Comparison of ENCODE assay signal across 24 cellular contexts in the genomic region with DNA sequence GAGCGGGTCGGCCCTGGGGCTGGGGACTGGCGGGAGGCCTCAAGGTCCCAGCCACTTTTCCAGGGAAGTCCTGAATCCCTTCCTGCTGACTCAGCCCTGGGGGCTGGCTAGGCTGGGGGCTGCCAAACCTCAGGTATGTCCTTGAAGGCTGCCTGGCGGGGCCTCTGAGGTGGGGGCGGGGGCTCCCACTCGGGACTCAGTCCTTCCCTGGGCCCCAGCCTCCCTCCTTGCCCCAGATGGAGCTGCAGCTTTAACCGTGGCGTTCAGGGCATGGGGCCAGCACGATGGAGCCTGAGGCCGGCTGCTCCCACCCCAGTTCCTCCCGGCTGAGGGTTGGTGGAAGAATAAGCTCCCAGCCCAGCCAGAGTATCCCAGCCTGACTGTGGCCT. TPM values are rescaled to one million over a fixed set of nuclear protein-coding genes. Genes with fewer than 3 reads are reported as not detected.
DNase-seq lines count a peak whose midpoint lies in the region; ATAC-seq and TF ChIP-seq lines count a peak whose summit lies in the region.
"Had no signal": no experiment of that assay in that cellular context is flagged by ENCODE, and none has a peak within 500 bp of the region (broad histone marks: within the 10 kb centered on the region; RNA-seq: fewer than 3 reads in every experiment).

No MANE protein-coding gene starts in this region.

- H3K9ac ChIP-seq in neuronal stem cell (ENCODE audit: low read depth, low read length, poor library complexity) = no peak overlapping the region
- H3K9ac ChIP-seq: parathyroid adenoma had no signal

- H2BK15ac ChIP-seq in neuronal stem cell (ENCODE audit: low read length) = peak overlapping the region; percentile 20

- WGBS in neuronal stem cell (ENCODE audit: extremely low coverage in 2 of 2, insufficient read length in 2 of 2, insufficient replicate concordance in 1 of 2), 2 donors = no CpG with 5 or more reads among the region's 11 CpGs

- no peak for ATAC-seq in GM21367 (IDR thresholded peaks at IDR 0.05; ENCODE audit: unreplicated experiment)
- ATAC-seq: activated CD4-positive, alpha-beta T cell treated with anti-CD3 and anti-CD28 coated beads for 36 hours; HepG2; right lobe of liver; stimulated activated effector memory CD8-positive, alpha-beta T cell treated with anti-CD3 and anti-CD28 coated beads, Interleukin-12 subunit alpha, Interleukin-12 subunit beta, amount 100 ng/mL, for 72 hours had no signal

- no peak overlapping the region for H3K27ac Mint-ChIP-seq in chondrocyte (ENCODE audit: unreplicated experiment)
- H3K27ac Mint-ChIP-seq: activated CD4-positive, alpha-beta T cell treated with anti-CD3 and anti-CD28 coated beads for 36 hours; CD4-positive, alpha-beta T cell; stimulated activated effector memory CD8-positive, alpha-beta T cell treated with anti-CD3 and anti-CD28 coated beads, Interleukin-12 subunit alpha, Interleukin-12 subunit beta, amount 100 ng/mL, for 72 hours had no signal

- H3K23ac ChIP-seq in neuronal stem cell (ENCODE audit: low read depth, low read length, poor library complexity) = peak overlapping the region; percentile 8

- H3K27me3 ChIP-seq in BE2C (no peaks in the 10 kb centered on the region), neuronal stem cell (ENCODE audit: control insufficient read depth in 3 of 3, insufficient read depth in 3 of 3, low read depth in 1 of 3, low read length in 3 of 3) (no peaks in the 10 kb centered on the region)
- H3K27me3 ChIP-seq: right lobe of liver, vagina had no signal

- H3K4me2 ChIP-seq in neuronal stem cell (ENCODE audit: insufficient read depth, low read length, poor library complexity, severe bottlenecking) = no peak overlapping the region

- peaks cover 38% of the 10 kb centered on the region for H3K4me1 Mint-ChIP-seq in chondrocyte (ENCODE audit: low read depth)

- H4K91ac ChIP-seq in neuronal stem cell (ENCODE audit: low read depth, low read length, poor library complexity) = no peak overlapping the region

- H3K36me3 Mint-ChIP-seq in chondrocyte (ENCODE audit: low read depth) = no peaks in the 10 kb centered on the region
- H3K36me3 Mint-ChIP-seq: naive thymus-derived CD4-positive, alpha-beta T cell; stimulated activated effector memory CD8-positive, alpha-beta T cell treated with anti-CD3 and anti-CD28 coated beads, Interleukin-12 subunit alpha, Interleukin-12 subunit beta, amount 100 ng/mL, for 72 hours had no signal

- DNase-seq in BE2C (peak; percentile 10), HK-2 (ENCODE audit: unreplicated experiment) (peak; percentile 56), chondrocyte (ENCODE audit: low spot score) (peak; percentile 83), neuronal stem cell (ENCODE audit: low spot score) (no peak), cerebellar nuclear complex (lab: John Stamatoyannopoulos, UW) (no peak), G401 (ENCODE audit: low spot score) (no peak), occipital lobe (lab: John Stamatoyannopoulos, UW) (no peak)
- DNase-seq: ACHN; activated CD4-positive, alpha-beta T cell treated with anti-CD3 and anti-CD28 coated beads for 36 hours; CD4-positive, alpha-beta T cell; dermis blood vessel endothelial cell; foreskin melanocyte; kidney glomerular epithelial cell; naive thymus-derived CD4-positive, alpha-beta T cell; NCI-H69; right lobe of liver; SIG-M5 had no signal

- no peaks in the 10 kb centered on the region for H3K9me3 Mint-ChIP-seq in chondrocyte (ENCODE audit: low read depth)
- H3K9me3 Mint-ChIP-seq: CD4-positive, alpha-beta T cell; naive thymus-derived CD4-positive, alpha-beta T cell; stimulated activated effector memory CD8-positive, alpha-beta T cell treated with anti-CD3 and anti-CD28 coated beads, Interleukin-12 subunit alpha, Interleukin-12 subunit beta, amount 100 ng/mL, for 72 hours had no signal

- no peaks in the 10 kb centered on the region for H3K79me1 ChIP-seq in neuronal stem cell (ENCODE audit: low read depth, low read length)

- no peaks in the 10 kb centered on the region for H3K9me3 ChIP-seq in BE2C
- H3K9me3 ChIP-seq in neuronal stem cell (replicated peaks in 1 of 2; ENCODE audit: control insufficient read depth in 2 of 2, insufficient read depth in 1 of 2, low read depth in 1 of 2, low read length in 2 of 2) = no peaks in the 10 kb centered on the region
- H3K9me3 ChIP-seq: HAP-1, right lobe of liver, suprapubic skin, vagina had no signal

- no peak overlapping the region for H3K27ac ChIP-seq in neuronal stem cell (replicated peaks; ENCODE audit: low read length)
- H3K27ac ChIP-seq: parathyroid adenoma, right lobe of liver, suprapubic skin, vagina had no signal

- H3K4me3 Mint-ChIP-seq in chondrocyte (ENCODE audit: unreplicated experiment) = no peak overlapping the region
- H3K4me3 Mint-ChIP-seq: activated CD4-positive, alpha-beta T cell treated with anti-CD3 and anti-CD28 coated beads for 36 hours; CD4-positive, alpha-beta T cell; naive thymus-derived CD4-positive, alpha-beta T cell; stimulated activated effector memory CD8-positive, alpha-beta T cell treated with anti-CD3 and anti-CD28 coated beads, Interleukin-12 subunit alpha, Interleukin-12 subunit beta, amount 100 ng/mL, for 72 hours had no signal

- no peaks in the 10 kb centered on the region for H3K4me1 ChIP-seq in BE2C
- H3K4me1 ChIP-seq in neuronal stem cell (ENCODE audit: control insufficient read depth in 2 of 2, insufficient read depth in 1 of 2, low read depth in 1 of 2, low read length in 2 of 2) = peaks cover 0 to 2% of the 10 kb centered on the region in 2 donors
- H3K4me1 ChIP-seq: HAP-1, parathyroid adenoma, right lobe of liver had no signal

- H3K4me3 ChIP-seq in BE2C (ENCODE audit: low read depth, low read length) (no peak overlapping the region), neuronal stem cell (ENCODE audit: low read length in 2 of 2) (no peak overlapping the region)
- H3K4me3 ChIP-seq: HAP-1, right lobe of liver, suprapubic skin, vagina had no signal

- no peaks in the 10 kb centered on the region for H3K36me3 ChIP-seq in BE2C
- H3K36me3 ChIP-seq in neuronal stem cell (replicated peaks in 1 of 2; ENCODE audit: control insufficient read depth in 2 of 2, insufficient read depth in 2 of 2, low read length in 2 of 2) = no peaks in the 10 kb centered on the region
- H3K36me3 ChIP-seq: HAP-1, right lobe of liver, suprapubic skin, vagina had no signal

- peaks cover 2% of the 10 kb centered on the region for H3K27me3 Mint-ChIP-seq in chondrocyte (ENCODE audit: low read depth)
- H3K27me3 Mint-ChIP-seq: activated CD4-positive, alpha-beta T cell treated with anti-CD3 and anti-CD28 coated beads for 36 hours; CD4-positive, alpha-beta T cell; naive thymus-derived CD4-positive, alpha-beta T cell had no signal

- H2BK120ac ChIP-seq in neuronal stem cell (ENCODE audit: low read depth, low read length) = peak overlapping the region; percentile 4

- no peak overlapping the region for H4K8ac ChIP-seq in neuronal stem cell (ENCODE audit: low read depth, low read length)

- in situ Hi-C loops in G401 (cut with HindIII; ENCODE audit: low sequenced_read_pairs) = no loop called here

- no peak overlapping the region for H3K14ac ChIP-seq in neuronal stem cell (ENCODE audit: low read length)

- H3K4ac ChIP-seq in neuronal stem cell (ENCODE audit: low read length) = no peak overlapping the region

- no peak overlapping the region for H2BK5ac ChIP-seq in neuronal stem cell (ENCODE audit: low read length)

- peak overlapping the region; percentile 24 for H3K18ac ChIP-seq in neuronal stem cell (ENCODE audit: low read length)

- no peak overlapping the region for H2BK12ac ChIP-seq in neuronal stem cell (ENCODE audit: low read length)

- TF ChIP-seq CTCF in BE2C (IDR thresholded peaks at IDR 0.05; ENCODE audit: low read depth, low read length) (no peak), chondrocyte (IDR thresholded peaks at IDR 0.05) (no peak)

- peak overlapping the region; percentile 62 for H2AFZ ChIP-seq in neuronal stem cell (ENCODE audit: low read length)
- H2AFZ ChIP-seq: parathyroid adenoma had no signal

- H2AK5ac ChIP-seq in neuronal stem cell (ENCODE audit: low read depth, low read length) = no peak overlapping the region

RNA-seq across cellular contexts. Expression of gene CILP2, which starts 12.4 kb away (rescaled TPM):
- not detected for polyA plus RNA-seq in BE2C (2012; ENCODE audit: insufficient read depth, insufficient read length, low read depth)
- total RNA-seq in chondrocyte (5.8 to 12.7 TPM (median 11.7 TPM) in 3 replicates), occipital lobe (0.62 TPM)
- polyA plus RNA-seq in neuronal stem cell (2013, experiment 1 of 2) = 2.0 TPM
- polyA plus RNA-seq in neuronal stem cell (2013, experiment 2 of 2) = 2.1 TPM
- total RNA-seq in G401 (2014; rRNA removed; shearing (Covaris generic)) = 0.12 and 0.37 TPM in 2 replicates

RNA-seq across cellular contexts. Expression of gene YJEFN3, which starts 21.7 kb away (rescaled TPM):
- polyA plus RNA-seq in BE2C (2012; ENCODE audit: insufficient read depth, insufficient read length, low read depth) = 2.4 TPM
- total RNA-seq in chondrocyte (3.6 to 5.3 TPM (median 4.0 TPM) in 3 replicates), occipital lobe (1.6 TPM)
- polyA plus RNA-seq in neuronal stem cell (2013, experiment 1 of 2) = 10.9 TPM
- polyA plus RNA-seq in neuronal stem cell (2013, experiment 2 of 2) = 9.9 TPM
- 0.37 TPM in 2 replicates for total RNA-seq in G401 (2014; rRNA removed; shearing (Covaris generic))

RNA-seq across cellular contexts. Expression of gene NDUFA13, which starts 34.4 kb away (rescaled TPM):
- polyA plus RNA-seq in BE2C (2012; ENCODE audit: insufficient read depth, insufficient read length, low read depth) = 1,465 TPM
- 313 to 316 TPM (median 313 TPM) in 3 replicates for total RNA-seq in chondrocyte
- polyA plus RNA-seq in neuronal stem cell (2013, experiment 1 of 2) = 218 TPM
- polyA plus RNA-seq in neuronal stem cell (2013, experiment 2 of 2) = 213 TPM
- 182 and 261 TPM in 2 replicates for total RNA-seq in G401 (2014; rRNA removed; shearing (Covaris generic))
- total RNA-seq in occipital lobe = 60.4 TPM

RNA-seq across cellular contexts. Expression of gene TSSK6, which starts 35.1 kb away (rescaled TPM):
- polyA plus RNA-seq in BE2C (2012; ENCODE audit: insufficient read depth, insufficient read length, low read depth) = 1.5 TPM
- total RNA-seq in chondrocyte (1.3 to 1.8 TPM (median 1.4 TPM) in 3 replicates), occipital lobe (1.2 TPM)
- 2.3 TPM for polyA plus RNA-seq in neuronal stem cell (2013, experiment 1 of 2)
- 2.2 TPM for polyA plus RNA-seq in neuronal stem cell (2013, experiment 2 of 2)
- total RNA-seq in G401 (2014; rRNA removed; shearing (Covaris generic)) = 2.4 and 8.3 TPM in 2 replicates

Comparison
In these comparisons a context has a peak if more than half of its experiments do, and no peak if none do; other contexts are left out.
1. DNase-seq: peak in BE2C (single experiment), HK-2 (single experiment) and chondrocyte (single experiment); none in neuronal stem cell (single experiment), cerebellar nuclear complex (0 of 2), G401 (single experiment) and occipital lobe (single experiment).